ENCODE assay signal across 11 cellular contexts in genomic region chr7:33774762-33775523, GRCh38.
A peak's percentile ranks its signal among the peaks of the same experiment; 100 is the strongest.
DNase-seq lines count a peak whose midpoint lies in the region; ATAC-seq and TF ChIP-seq lines count a peak whose summit lies in the region.
"Had no signal": no experiment of that assay in that cellular context is flagged by ENCODE, and none has a peak within 500 bp of the region (broad histone marks: within the 10 kb centered on the region; RNA-seq: fewer than 3 reads in every experiment).

No MANE protein-coding gene starts in this region.

- H3K27ac ChIP-seq in gastroesophageal sphincter: peak overlapping the region in 1 of 4 donors; percentile 58
- H3K27ac ChIP-seq: ovary had no signal

- no peaks in the 10 kb centered on the region for H3K36me3 ChIP-seq in gastroesophageal sphincter
- H3K36me3 ChIP-seq: ovary had no signal

- no peak for TF ChIP-seq POLR2A in gastroesophageal sphincter (IDR thresholded peaks at IDR 0.05)

- 62 to 69% methylated on average over 5 to 6 of the region's 6 CpGs for WGBS in gastroesophageal sphincter (ENCODE audit: low coverage in 1 of 2), 2 donors

- H3K27me3 ChIP-seq in gastroesophageal sphincter: no peaks in the 10 kb centered on the region
- H3K27me3 ChIP-seq: ovary had no signal

- H3K4me1 ChIP-seq in gastroesophageal sphincter: peaks cover 0 to 7% (median 0%) of the 10 kb centered on the region in 3 donors

- H3K4me3 ChIP-seq in gastroesophageal sphincter (no peak overlapping the region), retinal pigment epithelial cell (ENCODE audit: low read length) (no peak overlapping the region)
- H3K4me3 ChIP-seq: ovary had no signal

- TF ChIP-seq CTCF in gastroesophageal sphincter (IDR thresholded peaks at IDR 0.05): no peak
- no peak for TF ChIP-seq CTCF in retinal pigment epithelial cell (conservative IDR thresholded peaks at IDR 0.05; ENCODE audit: low read depth, low read length)

- no peak for TF ChIP-seq EP300 in gastroesophageal sphincter (IDR thresholded peaks at IDR 0.05)

- ATAC-seq in gastroesophageal sphincter: peak; percentile 66
- no peak for ATAC-seq in GM21825 (IDR thresholded peaks at IDR 0.05; ENCODE audit: unreplicated experiment)
- no peak for ATAC-seq in HG03354 (IDR thresholded peaks at IDR 0.05; ENCODE audit: poor library complexity, severe bottlenecking, unreplicated experiment)

- peak; percentile 30 for DNase-seq in GM04504 (ENCODE audit: low read depth)
- DNase-seq in T1000 (lab: John Stamatoyannopoulos, UW): peak; percentile 23
- peak; percentile 63 for DNase-seq in retinal pigment epithelial cell (ENCODE audit: low read depth)
- no peak for DNase-seq in RKO (ENCODE audit: low spot score)
- DNase-seq in HUDEP-2 (lab: John Stamatoyannopoulos, UW; ENCODE audit: unreplicated experiment in 76 of 76): no peak
- DNase-seq: activated effector memory CD4-positive, alpha-beta T cell treated with Interleukin-2 at 50 U/mL for 16 hours; NCI-H1694 treated with DMSO at 0.1 percent for 48 hours had no signal

- H3K9me3 ChIP-seq in gastroesophageal sphincter: no peaks in the 10 kb centered on the region
- H3K9me3 ChIP-seq: ovary had no signal

Comparison
In these comparisons a context has a peak if more than half of its experiments do, and no peak if none do; other contexts are left out.
1. DNase-seq: peak in GM04504 (single experiment), T1000 (single experiment) and retinal pigment epithelial cell (single experiment); none in RKO (single experiment) and HUDEP-2 (0 of 76).